Comparison of ENCODE assay signal across 39 cellular contexts in the genomic region with DNA sequence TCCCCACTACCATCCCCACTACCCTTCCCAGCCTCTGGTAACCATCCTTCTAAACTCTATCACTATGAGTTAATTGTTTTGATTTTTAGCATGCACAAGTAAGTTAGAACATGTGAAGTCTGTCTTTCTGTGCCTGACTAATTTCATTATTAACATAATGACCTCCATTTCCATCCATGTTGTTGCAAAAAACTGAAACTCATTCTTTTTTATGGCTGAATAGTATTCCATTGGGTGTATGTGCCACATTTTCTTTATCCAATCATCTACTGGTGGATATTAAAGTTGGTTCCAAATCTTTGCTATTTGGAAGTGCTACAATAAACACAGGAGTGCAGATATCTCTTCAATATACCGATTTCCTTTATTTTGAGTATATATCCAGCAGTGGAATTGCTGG. TPM values are rescaled to one million over a fixed set of nuclear protein-coding genes. Genes with fewer than 3 reads are reported as not detected.
"Had no signal": no experiment of that assay in that cellular context is flagged by ENCODE, and none has a peak within 500 bp of the region (broad histone marks: within the 10 kb centered on the region; RNA-seq: fewer than 3 reads in every experiment).

No MANE protein-coding gene starts in this region.

- ATAC-seq: activated naive CD4-positive, alpha-beta T cell treated with anti-CD3 and anti-CD28 coated beads, Interleukin-2, amount 50 U/mL, for 72 hours; activated naive CD8-positive, alpha-beta T cell treated with anti-CD3 and anti-CD28 coated beads, Interleukin-2, amount 50 U/mL, for 24 hours; activated T-cell treated with anti-CD3 and anti-CD28 coated beads, Interleukin-2, amount 50 U/mL, for 4 hours; activated T-cell treated with anti-CD3 and anti-CD28 coated beads, Interleukin-2, amount 50 U/mL, for 72 hours; activated T-helper 17 cell treated with anti-CD3 and anti-CD28 coated beads, Interleukin-2, amount 50 U/mL, for 72 hours; body of pancreas had no signal

- H3K36me3 Mint-ChIP-seq: activated naive CD4-positive, alpha-beta T cell treated with anti-CD3 and anti-CD28 coated beads, Interleukin-2, amount 10 ng/mL, durations not matched to agents 7 days and 5 days; activated naive CD4-positive, alpha-beta T cell treated with anti-CD3 and anti-CD28 coated beads, Interleukin-2, amount 50 U/mL, for 24 hours; activated naive CD4-positive, alpha-beta T cell treated with anti-CD3 and anti-CD28 coated beads, Interleukin-2, amount 50 U/mL, for 72 hours; activated naive CD8-positive, alpha-beta T cell; activated naive CD8-positive, alpha-beta T cell treated with anti-CD3 and anti-CD28 coated beads for 36 hours; activated naive CD8-positive, alpha-beta T cell treated with anti-CD3 and anti-CD28 coated beads, Interleukin-2, amount 10 ng/mL, durations not matched to agents 7 days and 5 days; brain had no signal

- H3K27ac Mint-ChIP-seq: activated naive CD4-positive, alpha-beta T cell treated with anti-CD3 and anti-CD28 coated beads for 36 hours; activated naive CD4-positive, alpha-beta T cell treated with anti-CD3 and anti-CD28 coated beads, Interleukin-2, amount 10 ng/mL, durations not matched to agents 7 days and 5 days; activated naive CD4-positive, alpha-beta T cell treated with anti-CD3 and anti-CD28 coated beads, Interleukin-2, amount 50 U/mL, for 24 hours; activated naive CD4-positive, alpha-beta T cell treated with anti-CD3 and anti-CD28 coated beads, Interleukin-2, amount 50 U/mL, for 72 hours; activated naive CD8-positive, alpha-beta T cell; activated naive CD8-positive, alpha-beta T cell treated with anti-CD3 and anti-CD28 coated beads for 36 hours; activated naive CD8-positive, alpha-beta T cell treated with anti-CD3 and anti-CD28 coated beads, Interleukin-2, amount 10 ng/mL, durations not matched to agents 7 days and 5 days; activated naive CD8-positive, alpha-beta T cell treated with anti-CD3 and anti-CD28 coated beads, Interleukin-2, amount 50 U/mL, for 24 hours; activated T-cell treated with anti-CD3 and anti-CD28 coated beads, Interleukin-2, amount 50 U/mL, for 24 hours; activated T-cell treated with anti-CD3 and anti-CD28 coated beads, Interleukin-2, amount 50 U/mL, for 72 hours; activated T-helper 1 cell treated with anti-CD3 and anti-CD28 coated beads, Interleukin-12 subunit alpha, Interleukin-12 subunit beta, Interleukin-2, Interleukin-4 antibody, amounts not matched to agents 30 ng/mL and 10 ng/mL and 1 ng/mL, durations not matched to agents 14 hours and 24 hours and 36 hours; activated T-helper 17 cell treated with anti-CD3 and anti-CD28 coated beads, Interleukin-2, amount 50 U/mL, for 72 hours; activated T-helper 2 cell treated with anti-CD3 and anti-CD28 coated beads, Interferon-gamma antibody, Interleukin-2, Interleukin-4, amounts not matched to agents 10 μg/mL and 5 μg/mL and 100 μg/mL, durations not matched to agents 14 hours and 24 hours and 36 hours; brain had no signal

- H3K9me3 ChIP-seq: adrenal gland, ascending aorta, body of pancreas, breast epithelium had no signal

- H3K27me3 Mint-ChIP-seq: activated naive CD4-positive, alpha-beta T cell treated with anti-CD3 and anti-CD28 coated beads, Interleukin-2, amount 10 ng/mL, durations not matched to agents 7 days and 5 days had no signal

- H3K36me3 ChIP-seq: adrenal gland, ascending aorta, brain microvascular endothelial cell, breast epithelium, cardiac muscle cell had no signal

- H3K4me3 Mint-ChIP-seq: activated naive CD4-positive, alpha-beta T cell treated with anti-CD3 and anti-CD28 coated beads for 36 hours; activated naive CD4-positive, alpha-beta T cell treated with anti-CD3 and anti-CD28 coated beads, Interleukin-2, amount 10 ng/mL, durations not matched to agents 7 days and 5 days; activated naive CD4-positive, alpha-beta T cell treated with anti-CD3 and anti-CD28 coated beads, Interleukin-2, amount 50 U/mL, for 24 hours; activated naive CD8-positive, alpha-beta T cell; activated naive CD8-positive, alpha-beta T cell treated with anti-CD3 and anti-CD28 coated beads for 36 hours; activated naive CD8-positive, alpha-beta T cell treated with anti-CD3 and anti-CD28 coated beads, Interleukin-2, amount 10 ng/mL, durations not matched to agents 7 days and 5 days; activated naive CD8-positive, alpha-beta T cell treated with anti-CD3 and anti-CD28 coated beads, Interleukin-2, amount 50 U/mL, for 24 hours; activated T-cell treated with anti-CD3 and anti-CD28 coated beads, Interleukin-2, amount 50 U/mL, for 24 hours; activated T-cell treated with anti-CD3 and anti-CD28 coated beads, Interleukin-2, amount 50 U/mL, for 4 hours; activated T-cell treated with anti-CD3 and anti-CD28 coated beads, Interleukin-2, amount 50 U/mL, for 72 hours; activated T-helper 1 cell treated with anti-CD3 and anti-CD28 coated beads, Interleukin-12 subunit alpha, Interleukin-12 subunit beta, Interleukin-2, Interleukin-4 antibody, amounts not matched to agents 30 ng/mL and 10 ng/mL and 1 ng/mL, durations not matched to agents 14 hours and 24 hours and 36 hours; activated T-helper 17 cell treated with anti-CD3 and anti-CD28 coated beads, Interleukin-2, amount 50 U/mL, for 72 hours; brain; central memory CD8-positive, alpha-beta T cell had no signal

- H3K4me1 Mint-ChIP-seq: activated naive CD4-positive, alpha-beta T cell treated with anti-CD3 and anti-CD28 coated beads, Interleukin-2, amount 10 ng/mL, durations not matched to agents 7 days and 5 days; activated naive CD4-positive, alpha-beta T cell treated with anti-CD3 and anti-CD28 coated beads, Interleukin-2, amount 50 U/mL, for 24 hours; activated naive CD8-positive, alpha-beta T cell treated with anti-CD3 and anti-CD28 coated beads for 36 hours; activated naive CD8-positive, alpha-beta T cell treated with anti-CD3 and anti-CD28 coated beads, Interleukin-2, amount 10 ng/mL, durations not matched to agents 7 days and 5 days; activated naive CD8-positive, alpha-beta T cell treated with anti-CD3 and anti-CD28 coated beads, Interleukin-2, amount 50 U/mL, for 24 hours; activated T-helper 17 cell treated with anti-CD3 and anti-CD28 coated beads, Interleukin-2, amount 50 U/mL, for 72 hours; brain; central memory CD8-positive, alpha-beta T cell had no signal

- H3K4me1 ChIP-seq: adrenal gland, ascending aorta, body of pancreas, breast epithelium had no signal

- H3K9me3 Mint-ChIP-seq: activated naive CD4-positive, alpha-beta T cell treated with anti-CD3 and anti-CD28 coated beads, Interleukin-2, amount 10 ng/mL, durations not matched to agents 7 days and 5 days; activated naive CD4-positive, alpha-beta T cell treated with anti-CD3 and anti-CD28 coated beads, Interleukin-2, amount 50 U/mL, for 24 hours; activated naive CD8-positive, alpha-beta T cell treated with anti-CD3 and anti-CD28 coated beads for 36 hours; activated T-cell treated with anti-CD3 and anti-CD28 coated beads, Interleukin-2, amount 50 U/mL, for 24 hours; activated T-helper 1 cell treated with anti-CD3 and anti-CD28 coated beads, Interleukin-12 subunit alpha, Interleukin-12 subunit beta, Interleukin-2, Interleukin-4 antibody, amounts not matched to agents 30 ng/mL and 10 ng/mL and 1 ng/mL, durations not matched to agents 14 hours and 24 hours and 36 hours; activated T-helper 2 cell treated with anti-CD3 and anti-CD28 coated beads, Interferon-gamma antibody, Interleukin-2, Interleukin-4, amounts not matched to agents 10 μg/mL and 5 μg/mL and 100 μg/mL, durations not matched to agents 14 hours and 24 hours and 36 hours had no signal

- H3K27me3 ChIP-seq: adrenal gland, ascending aorta, body of pancreas, brain microvascular endothelial cell, breast epithelium, cardiac muscle cell had no signal

- DNase-seq: activated effector memory CD4-positive, alpha-beta T cell treated with anti-CD3 and anti-CD28 coated beads, Interleukin-2, amount 50 U/mL, for 16 hours; activated effector memory CD4-positive, alpha-beta T cell treated with Interleukin-2 at 50 U/mL for 16 hours; activated gamma-delta T cell; activated gamma-delta T cell treated with Interleukin-2 at 50 U/mL for 16 hours; activated naive CD4-positive, alpha-beta T cell; activated naive CD4-positive, alpha-beta T cell treated with anti-CD3 and anti-CD28 coated beads for 36 hours; activated naive CD4-positive, alpha-beta T cell treated with anti-CD3 and anti-CD28 coated beads, Interleukin-2, amount 10 ng/mL, durations not matched to agents 7 days and 5 days; activated naive CD4-positive, alpha-beta T cell treated with anti-CD3 and anti-CD28 coated beads, Interleukin-2, amount 50 U/mL, for 16 hours; activated naive CD4-positive, alpha-beta T cell treated with Interleukin-2 at 50 U/mL for 16 hours; activated naive CD8-positive, alpha-beta T cell treated with anti-CD3 and anti-CD28 coated beads for 36 hours; activated naive CD8-positive, alpha-beta T cell treated with anti-CD3 and anti-CD28 coated beads, Interleukin-2, amount 10 ng/mL, durations not matched to agents 7 days and 5 days; activated naive CD8-positive, alpha-beta T cell treated with anti-CD3 and anti-CD28 coated beads, Interleukin-2, amount 50 U/mL, for 24 hours; activated T-cell treated with anti-CD3 and anti-CD28 coated beads, Interleukin-2, amount 50 U/mL, for 24 hours; activated T-cell treated with anti-CD3 and anti-CD28 coated beads, Interleukin-2, amount 50 U/mL, for 4 hours; activated T-cell treated with anti-CD3 and anti-CD28 coated beads, Interleukin-2, amount 50 U/mL, for 48 hours; activated T-cell treated with anti-CD3 and anti-CD28 coated beads, Interleukin-2, amount 50 U/mL, for 72 hours; adrenal gland; amniotic stem cell; amygdala; anterior cingulate cortex; aorta; body of pancreas; brain microvascular endothelial cell; caudate nucleus; central memory CD4-positive, alpha-beta T cell; cerebellar nuclear complex had no signal

- H3K27ac ChIP-seq: adrenal gland, ascending aorta, body of pancreas, brain microvascular endothelial cell, breast epithelium, cardiac muscle cell had no signal

- FAIRE-seq: astrocyte, bronchial epithelial cell had no signal

- H3K4me3 ChIP-seq: adrenal gland, ascending aorta, body of pancreas, breast epithelium, cardiac muscle cell had no signal

RNA-seq across cellular contexts. Expression of a gene that starts 13.2 kb away (rescaled TPM):
- total RNA-seq: activated naive CD4-positive, alpha-beta T cell treated with anti-CD3 and anti-CD28 coated beads for 36 hours; activated T-cell treated with anti-CD3 and anti-CD28 coated beads, Interleukin-2, amount 50 U/mL, for 72 hours; activated T-helper 1 cell treated with anti-CD3 and anti-CD28 coated beads, Interleukin-12 subunit alpha, Interleukin-12 subunit beta, Interleukin-2, Interleukin-4 antibody, amounts not matched to agents 30 ng/mL and 10 ng/mL and 1 ng/mL, durations not matched to agents 14 hours and 24 hours and 36 hours; activated T-helper 17 cell treated with anti-CD3 and anti-CD28 coated beads, Interleukin-2, amount 50 U/mL, for 72 hours; activated T-helper 2 cell treated with anti-CD3 and anti-CD28 coated beads, Interferon-gamma antibody, Interleukin-2, Interleukin-4, amounts not matched to agents 10 μg/mL and 5 μg/mL and 100 μg/mL, durations not matched to agents 14 hours and 24 hours and 36 hours had no signal
